Comparison of ENCODE assay signal across 17 cellular contexts in the genomic region with DNA sequence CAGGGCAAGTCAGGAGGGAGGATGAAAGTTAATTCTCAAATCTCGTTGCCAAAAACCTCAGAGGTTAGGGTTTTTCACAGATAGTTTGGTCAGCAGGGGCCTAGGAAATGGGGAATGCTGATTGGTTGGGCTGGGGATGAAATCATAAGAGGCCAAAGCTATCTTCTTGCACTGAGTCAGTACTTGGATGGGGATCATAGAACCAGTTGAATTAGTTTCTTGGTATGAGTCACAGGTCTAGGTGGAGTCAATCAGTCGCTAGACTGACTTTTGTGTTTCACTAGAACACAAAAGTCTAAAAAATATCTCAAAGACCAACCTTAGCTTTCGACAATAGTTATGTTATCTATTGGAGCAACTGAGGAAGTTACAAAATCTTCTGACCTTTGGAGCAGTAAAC.
A peak's percentile ranks its signal among the peaks of the same experiment; 100 is the strongest.
DNase-seq lines count a peak whose midpoint lies in the region; ATAC-seq, FAIRE-seq and TF ChIP-seq lines count a peak whose summit lies in the region.
"Had no signal": no experiment of that assay in that cellular context is flagged by ENCODE, and none has a peak within 500 bp of the region (broad histone marks: within the 10 kb centered on the region; RNA-seq: fewer than 3 reads in every experiment).

No MANE protein-coding gene starts in this region.

- FAIRE-seq in bronchial epithelial cell (lab: Jason Lieb, UNC): no peak
- FAIRE-seq: colon had no signal

- H3K4me1 Mint-ChIP-seq in HFFc6 (ENCODE audit: low read depth): no peaks in the 10 kb centered on the region

- no peaks in the 10 kb centered on the region for H3K36me3 ChIP-seq in bronchial epithelial cell (ENCODE audit: control insufficient read depth, insufficient read depth, low read length)
- H3K36me3 ChIP-seq: BLaER1 treated with 17β-estradiol and CSF1 and Interleukin-3, amounts not matched to agents 10 nM and 100 nM; thoracic aorta had no signal

- H3K4me3 ChIP-seq in bronchial epithelial cell (ENCODE audit: low read depth, low read length): no peak overlapping the region
- H3K4me3 ChIP-seq: BLaER1 treated with 17β-estradiol and CSF1 and Interleukin-3, amounts not matched to agents 10 nM and 100 nM; thoracic aorta had no signal

- TF ChIP-seq CTCF in bronchial epithelial cell (IDR thresholded peaks at IDR 0.05; ENCODE audit: insufficient read depth, low read length, severe bottlenecking): no peak
- TF ChIP-seq CTCF in HFFc6 (IDR thresholded peaks at IDR 0.05): no peak

- ATAC-seq in GM18870 (IDR thresholded peaks at IDR 0.05; ENCODE audit: unreplicated experiment): peak; percentile 62
- ATAC-seq in HG02610 (IDR thresholded peaks at IDR 0.05; ENCODE audit: unreplicated experiment): peak; percentile 68
- ATAC-seq in HG03378 (IDR thresholded peaks at IDR 0.05; ENCODE audit: unreplicated experiment): peak; percentile 73

- peak; percentile 46 for DNase-seq in bronchial epithelial cell (ENCODE audit: low read depth)
- DNase-seq in medulla oblongata (ENCODE audit: extremely low spot score): no peak
- no peak for DNase-seq in activated CD4-positive, alpha-beta T cell treated with anti-CD3 and anti-CD28 coated beads for 1 hour
- no peak for DNase-seq in HFFc6
- DNase-seq in SK-N-DZ (ENCODE audit: low spot score): no peak
- DNase-seq: activated CD8-positive, alpha-beta memory T cell treated with anti-CD3 and anti-CD28 coated beads, Interleukin-2, amount 50 U/mL, for 48 hours; H7; IMR-90; NCI-H1694; NCI-H526; SIG-M5 had no signal

- no peak overlapping the region for H3K4me3 Mint-ChIP-seq in HFFc6

- H3K9me3 Mint-ChIP-seq in HFFc6: peaks cover 23% of the 10 kb centered on the region

- H3K27ac Mint-ChIP-seq in HFFc6: no peak overlapping the region

- H3K36me3 Mint-ChIP-seq in HFFc6 (ENCODE audit: low read depth): no peaks in the 10 kb centered on the region

- no peaks in the 10 kb centered on the region for H3K27me3 ChIP-seq in bronchial epithelial cell (ENCODE audit: control insufficient read depth, insufficient read depth, low read length)
- H3K27me3 ChIP-seq: BLaER1 treated with 17β-estradiol and CSF1 and Interleukin-3, amounts not matched to agents 10 nM and 100 nM had no signal

- H3K27me3 Mint-ChIP-seq in HFFc6 (ENCODE audit: insufficient read depth): peaks cover 2% of the 10 kb centered on the region; the same call in 1 of the 2 replicates
